ENCODE assay signal across 9 cellular contexts in the genomic region with DNA sequence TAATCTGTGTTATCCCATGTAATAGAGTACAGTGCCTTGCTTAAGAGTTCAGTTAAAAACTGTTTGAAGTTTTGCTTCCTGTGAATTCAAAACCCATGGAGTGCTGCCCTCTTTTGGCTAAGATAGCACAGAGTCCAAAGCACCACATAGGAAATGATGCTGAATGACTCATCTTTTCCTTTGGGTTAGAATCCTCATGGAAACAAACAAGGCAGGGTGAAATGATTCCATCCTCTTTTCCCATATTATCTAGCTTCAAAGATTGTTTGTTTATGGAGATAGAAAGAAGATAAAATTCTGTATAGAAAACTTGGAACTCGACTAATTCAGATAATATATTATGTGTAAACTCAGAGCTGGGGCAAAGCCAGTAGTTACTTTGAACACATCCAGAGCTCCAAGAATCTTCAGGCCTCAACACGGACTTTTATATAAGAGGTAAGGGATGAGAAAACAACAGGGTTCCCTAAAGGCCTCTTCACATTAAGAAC.
DNase-seq lines count a peak whose midpoint lies in the region; ATAC-seq and TF ChIP-seq lines count a peak whose summit lies in the region.
"Had no signal": no experiment of that assay in that cellular context is flagged by ENCODE, and none has a peak within 500 bp of the region (broad histone marks: within the 10 kb centered on the region; RNA-seq: fewer than 3 reads in every experiment).

No MANE protein-coding gene starts in this region.

- H3K4me3 ChIP-seq in BE2C (ENCODE audit: low read depth, low read length) (no peak overlapping the region), fibroblast of the aortic adventitia (ENCODE audit: low read depth, low read length) (no peak overlapping the region)

- no peak overlapping the region for H3K27ac Mint-ChIP-seq in neural crest cell (ENCODE audit: unreplicated experiment)
- H3K27ac Mint-ChIP-seq: activated B cell treated with CpG ODN at 0.5 μM for 24 hours had no signal

- no peak overlapping the region for H3K4me3 Mint-ChIP-seq in neural crest cell
- H3K4me3 Mint-ChIP-seq: activated B cell treated with CpG ODN at 0.5 μM for 24 hours had no signal

- peak; percentile 87 for TF ChIP-seq CTCF in BE2C (IDR thresholded peaks at IDR 0.05; ENCODE audit: low read depth, low read length)
- peak; percentile 75 for TF ChIP-seq CTCF in fibroblast of the aortic adventitia (IDR thresholded peaks at IDR 0.05; ENCODE audit: insufficient read depth, low read length)
- peak; percentile 80 for TF ChIP-seq CTCF in neural crest cell (conservative IDR thresholded peaks at IDR 0.05)

- ATAC-seq in GM18502 (IDR thresholded peaks at IDR 0.05; ENCODE audit: poor library complexity, unreplicated experiment) (peak; percentile 71), HG03045 (IDR thresholded peaks at IDR 0.05; ENCODE audit: unreplicated experiment) (peak; percentile 58), HG02970 (IDR thresholded peaks at IDR 0.05; ENCODE audit: low FRiP score, unreplicated experiment) (no peak)

- peak; percentile 44 for DNase-seq in BE2C
- peak; percentile 80 for DNase-seq in NCI-H2227 (lab: John Stamatoyannopoulos, UW; ENCODE audit: unreplicated experiment)
- peak; percentile 22 for DNase-seq in activated CD4-positive, alpha-beta T cell treated with anti-CD3 and anti-CD28 coated beads for 48 hours
- DNase-seq in fibroblast of the aortic adventitia (ENCODE audit: low read depth) = peak; percentile 98
- peak; percentile 43 for DNase-seq in neural crest cell (ENCODE audit: low read depth, low spot score)
- DNase-seq: activated B cell treated with CpG ODN at 0.5 μM for 24 hours had no signal

- H3K36me3 Mint-ChIP-seq in neural crest cell (ENCODE audit: low read depth) = no peaks in the 10 kb centered on the region

- H3K27me3 Mint-ChIP-seq in neural crest cell (ENCODE audit: low read depth) = no peaks in the 10 kb centered on the region

- no peaks in the 10 kb centered on the region for H3K27me3 ChIP-seq in BE2C

- H3K9me3 Mint-ChIP-seq in neural crest cell = no peaks in the 10 kb centered on the region
- H3K9me3 Mint-ChIP-seq: activated B cell treated with CpG ODN at 0.5 μM for 24 hours had no signal

- H3K4me1 Mint-ChIP-seq in neural crest cell = peaks cover 10% of the 10 kb centered on the region
- H3K4me1 Mint-ChIP-seq: activated B cell treated with CpG ODN at 0.5 μM for 24 hours had no signal

- no peaks in the 10 kb centered on the region for H3K9me3 ChIP-seq in BE2C

- no peaks in the 10 kb centered on the region for H3K36me3 ChIP-seq in BE2C

- peaks cover 3% of the 10 kb centered on the region for H3K4me1 ChIP-seq in BE2C

Comparison
In these comparisons a context has a peak if more than half of its experiments do, and no peak if none do; other contexts are left out.
1. DNase-seq: peak in every context shown above with its lines; median percentile 98 in fibroblast of the aortic adventitia; 80 in NCI-H2227; 44 in BE2C; 43 in neural crest cell; 22 in activated CD4-positive, alpha-beta T cell treated with anti-CD3 and anti-CD28 coated beads for 48 hours.